ENCODE assay signal across 15 cellular contexts in the genomic region with DNA sequence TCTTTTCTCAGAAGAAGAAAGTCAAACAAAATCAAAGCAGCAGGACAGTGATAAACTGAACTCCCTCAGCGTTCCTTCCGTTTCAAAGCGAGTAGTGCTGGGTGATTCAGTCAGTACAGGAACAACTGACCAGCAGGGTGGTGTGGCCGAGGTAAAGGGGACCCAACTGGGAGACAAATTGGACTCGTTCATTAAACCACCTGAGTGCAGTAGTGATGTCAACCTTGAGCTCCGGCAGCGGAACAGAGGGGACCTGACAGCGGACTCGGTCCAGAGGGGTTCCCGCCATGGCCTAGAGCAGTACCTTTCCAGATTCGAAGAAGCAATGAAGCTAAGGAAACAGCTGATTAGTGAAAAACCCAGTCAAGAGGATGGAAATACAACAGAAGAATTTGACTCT. TPM values are rescaled to one million over a fixed set of nuclear protein-coding genes. Genes with fewer than 3 reads are reported as not detected.
DNase-seq lines count a peak whose midpoint lies in the region; ATAC-seq and TF ChIP-seq lines count a peak whose summit lies in the region.
"Had no signal": no experiment of that assay in that cellular context is flagged by ENCODE, and none has a peak within 500 bp of the region (broad histone marks: within the 10 kb centered on the region; RNA-seq: fewer than 3 reads in every experiment).

No MANE protein-coding gene starts in this region.

- no peak overlapping the region for H3K4me2 ChIP-seq in H9 (ENCODE audit: insufficient read depth, insufficient read length, low read length)
- H3K4me2 ChIP-seq in neural cell (ENCODE audit: low read length), result no peak overlapping the region

- peak overlapping the region; percentile 4 for H3K4me3 Mint-ChIP-seq in CD4-positive, alpha-beta T cell
- no peak overlapping the region for H3K4me3 Mint-ChIP-seq in H9
- H3K4me3 Mint-ChIP-seq in brain, result peak overlapping the region in 4 of 5 experiments; percentile 74 to 94 (median 76)

- intact Hi-C loops in CD4-positive, alpha-beta T cell (cut with DNase I, micrococcal nuclease), result no loop called here

- H4K5ac ChIP-seq in H9 (ENCODE audit: insufficient read length, low read depth, low read length), result no peak overlapping the region

- H3K36me3 Mint-ChIP-seq in CD4-positive, alpha-beta T cell (ENCODE audit: low read depth), result peaks cover 37% of the 10 kb centered on the region
- peaks cover 14 to 25% (median 19%) of the 10 kb centered on the region in 3 experiments; a peak in 5 of 7 replicates for H3K36me3 Mint-ChIP-seq in H9 (ENCODE audit: insufficient read depth in 1 of 3, low read depth in 3 of 3)
- H3K36me3 Mint-ChIP-seq in brain, result peaks cover 36% of the 10 kb centered on the region

- no peak overlapping the region for H2BK20ac ChIP-seq in H9 (ENCODE audit: low read depth, low read length, poor library complexity, severe bottlenecking)

- H3K79me1 ChIP-seq in H9 (ENCODE audit: insufficient read depth, low read depth, low read length, poor library complexity, severe bottlenecking), result peaks cover 4% of the 10 kb centered on the region

- no peaks in the 10 kb centered on the region for H3K4me1 ChIP-seq in H9 (ENCODE audit: insufficient read depth, low read length)

- H3K36me3 ChIP-seq in neural cell (ENCODE audit: insufficient read depth, low read length), result no peaks in the 10 kb centered on the region

- peaks cover 34% of the 10 kb centered on the region for H3K4me1 Mint-ChIP-seq in CD4-positive, alpha-beta T cell (ENCODE audit: low read depth)
- peaks cover 14 to 18% of the 10 kb centered on the region in 2 experiments for H3K4me1 Mint-ChIP-seq in H9
- peaks cover 43% of the 10 kb centered on the region for H3K4me1 Mint-ChIP-seq in brain

- no peak overlapping the region for H3K23ac ChIP-seq in H9 (ENCODE audit: insufficient read length, low read depth, low read length)

- H4K8ac ChIP-seq in H9 (replicated peaks; ENCODE audit: insufficient read length, low read depth, low read length), result no peak overlapping the region

- H3K9me2 ChIP-seq in neural cell (ENCODE audit: insufficient read depth, low read length), result no peaks in the 10 kb centered on the region

- H3T11ph ChIP-seq in H9 (ENCODE audit: low read length), result no peak overlapping the region

- no peak for ATAC-seq in CD4-positive, alpha-beta T cell (ENCODE audit: poor library complexity)
- ATAC-seq in HG02642 (IDR thresholded peaks at IDR 0.05; ENCODE audit: poor library complexity, unreplicated experiment) (no peak), GM21360 (IDR thresholded peaks at IDR 0.05; ENCODE audit: unreplicated experiment) (no peak)

- DNase-seq in CD4-positive, alpha-beta T cell, result no peak
- DNase-seq in H9, result no peak
- DNase-seq in caudate nucleus (lab: John Stamatoyannopoulos, UW), result no peak
- DNase-seq in effector CD4-positive, alpha-beta T cell, result no peak
- DNase-seq: ACHN; Calu3; CD4-positive, CD25-positive, alpha-beta regulatory T cell; DMS 273 treated with DMSO at 0.1 percent for 48 hours; GDM1; IMR-90 had no signal

- H4K20me1 ChIP-seq in H9 (ENCODE audit: control insufficient read depth, insufficient read depth, insufficient read length) (no peaks in the 10 kb centered on the region), neural cell (ENCODE audit: insufficient read depth) (no peaks in the 10 kb centered on the region)

- POLR2A ChIA-PET in CD4-positive, alpha-beta T cell (lab: Charles Lee), result interaction anchor here (0.6 to 3.8 kb wide), 3 partner anchors 17 to 164 kb away, joined by 3 to 48 read pairs (median 3); a partner anchor contains a TSS

- TF ChIP-seq EP300 in neural cell (conservative IDR thresholded peaks at IDR 0.05; ENCODE audit: poor library complexity, severe bottlenecking), result no peak

- TF ChIP-seq CTCF in CD4-positive, alpha-beta T cell (IDR thresholded peaks at IDR 0.05), result no peak
- TF ChIP-seq CTCF in H9 (conservative IDR thresholded peaks at IDR 0.05) (no peak), brain (conservative IDR thresholded peaks at IDR 0.05) (no peak), neural cell (IDR thresholded peaks at IDR 0.05; ENCODE audit: poor library complexity, severe bottlenecking) (no peak)

- no peak for TF ChIP-seq RAD21 in neural cell (conservative IDR thresholded peaks at IDR 0.05)

- H3K27me3 ChIP-seq in CD4-positive, alpha-beta T cell (ENCODE audit: control insufficient read depth, insufficient read depth, low read length), result no peaks in the 10 kb centered on the region
- H3K27me3 ChIP-seq in H9 (ENCODE audit: insufficient read depth, low read length) (no peaks in the 10 kb centered on the region), neural cell (ENCODE audit: insufficient read depth, low read depth, low read length) (no peaks in the 10 kb centered on the region)
- H3K27me3 ChIP-seq: BLaER1 treated with 17β-estradiol and CSF1 and Interleukin-3, amounts not matched to agents 10 nM and 100 nM had no signal

- no peak overlapping the region for H3K14ac ChIP-seq in H9 (ENCODE audit: insufficient read depth, low read length)

- no peak overlapping the region for H4K91ac ChIP-seq in H9 (ENCODE audit: insufficient read length, low read depth, low read length)

- no peaks in the 10 kb centered on the region for H3K9me3 ChIP-seq in CD4-positive, alpha-beta T cell (ENCODE audit: control insufficient read depth, low read length)
- H3K9me3 ChIP-seq in H9 (ENCODE audit: control insufficient read depth, low read depth, low read length) (no peaks in the 10 kb centered on the region), neural cell (ENCODE audit: low read length) (no peaks in the 10 kb centered on the region)
- H3K9me3 ChIP-seq: BLaER1 treated with 17β-estradiol and CSF1 and Interleukin-3, amounts not matched to agents 10 nM and 100 nM had no signal

- no peak overlapping the region for H2BK12ac ChIP-seq in H9 (ENCODE audit: insufficient read length, low read depth, low read length)

- no peak overlapping the region for H3K18ac ChIP-seq in H9 (ENCODE audit: insufficient read length, low read depth, low read length)

- H2BK120ac ChIP-seq in H9 (ENCODE audit: low read depth, low read length, poor library complexity, severe bottlenecking), result no peak overlapping the region

- H2BK5ac ChIP-seq in H9 (ENCODE audit: insufficient read length, low read length), result no peak overlapping the region

- peaks cover 7% of the 10 kb centered on the region for H3F3A ChIP-seq in neural cell (ENCODE audit: insufficient read depth, low read length, poor library complexity, severe bottlenecking)

- CTCF ChIA-PET in CD4-positive, alpha-beta T cell (lab: Charles Lee), result interaction anchor here (0.8 to 5.5 kb wide), 3 partner anchors 10 to 163 kb away, joined by 3 to 78 read pairs (median 6); a partner anchor contains a TSS

- H3K79me2 ChIP-seq in H9 (ENCODE audit: insufficient read depth, low read length) (peaks cover 2% of the 10 kb centered on the region; the same call in 1 of the 2 replicates), neural cell (replicated peaks; ENCODE audit: insufficient read depth, low read length) (peaks cover 35% of the 10 kb centered on the region)

- no peaks in the 10 kb centered on the region for H3K27me3 Mint-ChIP-seq in CD4-positive, alpha-beta T cell
- H3K27me3 Mint-ChIP-seq in H9 (ENCODE audit: low read depth) (no peaks in the 10 kb centered on the region), brain (peaks cover 11% of the 10 kb centered on the region)
- H3K27me3 Mint-ChIP-seq: CD4-positive, CD25-positive, alpha-beta regulatory T cell had no signal

- H3K9me3 Mint-ChIP-seq in CD4-positive, alpha-beta T cell, result no peaks in the 10 kb centered on the region
- H3K9me3 Mint-ChIP-seq in H9, result no peaks in the 10 kb centered on the region
- peaks cover 0 to 3% (median 0%) of the 10 kb centered on the region in 5 experiments for H3K9me3 Mint-ChIP-seq in brain
- H3K9me3 Mint-ChIP-seq: CD4-positive, CD25-positive, alpha-beta regulatory T cell had no signal

- no peak overlapping the region for H3K4ac ChIP-seq in H9 (ENCODE audit: low read depth, low read length)

- no peak overlapping the region for H2BK15ac ChIP-seq in H9 (ENCODE audit: low read depth, low read length)

- H3K27ac ChIP-seq in CD4-positive, alpha-beta T cell (ENCODE audit: low read depth, low read length), result no peak overlapping the region
- H3K27ac ChIP-seq in H9 (ENCODE audit: insufficient read length, low read depth, low read length) (no peak overlapping the region), neural cell (ENCODE audit: low read length) (no peak overlapping the region), caudate nucleus (ENCODE audit: low read depth, low read length) (no peak overlapping the region)
- H3K27ac ChIP-seq: BLaER1 treated with 17β-estradiol and CSF1 and Interleukin-3, amounts not matched to agents 10 nM and 100 nM had no signal

- H2AK5ac ChIP-seq in H9 (ENCODE audit: insufficient read length, low read length), result no peak overlapping the region

- H3K23me2 ChIP-seq in H9 (ENCODE audit: insufficient read length, low read depth, low read length, poor library complexity, severe bottlenecking), result peaks cover 7% of the 10 kb centered on the region

- no CpG with 5 or more reads among the region's 11 CpGs for WGBS in H9 (ENCODE audit: extremely low coverage, insufficient read length, low lambda C conversion rate)

- no peak overlapping the region for H3K56ac ChIP-seq in H9 (ENCODE audit: insufficient read length, low read depth, low read length)

- H3K4me3 ChIP-seq in neural cell (ENCODE audit: low read length), result peak overlapping the region; percentile 74

- H2AFZ ChIP-seq in H9 (ENCODE audit: low read length) (no peak overlapping the region), neural cell (ENCODE audit: low read depth, low read length) (no peak overlapping the region)

- no peak overlapping the region for H3K9ac ChIP-seq in H9 (ENCODE audit: extremely low read depth, insufficient read length, low read length)
- H3K9ac ChIP-seq in neural cell (ENCODE audit: low read length), result no peak overlapping the region

- H3K27ac Mint-ChIP-seq in CD4-positive, alpha-beta T cell, result no peak overlapping the region
- H3K27ac Mint-ChIP-seq in H9 (peak overlapping the region in 2 of 3 experiments; percentile 51 to 63; a peak in 2 of 7 replicates), brain (no peak overlapping the region)
- H3K27ac Mint-ChIP-seq: CD4-positive, CD25-positive, alpha-beta regulatory T cell had no signal

RNA-seq across cellular contexts. Expression of a gene that starts 2.7 kb away (rescaled TPM):
- 10 to 100 TPM; 49.3 to 51.1 TPM for total RNA-seq in CD4-positive, alpha-beta T cell
- total RNA-seq in H9 (2021), result 33.1 and 34.5 TPM in 2 replicates
- 38.4 TPM for polyA plus RNA-seq in brain (ENCODE audit: insufficient read depth, low read depth, low replicate concordance)
- 79.0 and 104 TPM in 2 replicates for polyA plus RNA-seq in neural cell
- 61.7 and 63.1 TPM in 2 replicates for polyA minus RNA-seq in neural cell

RNA-seq across cellular contexts. Expression of a gene that starts 17.5 kb away (rescaled TPM):
- total RNA-seq in CD4-positive, alpha-beta T cell, result 10 to 100 TPM; 35.5 to 35.8 TPM
- 90.3 and 93.8 TPM in 2 replicates for total RNA-seq in H9 (2021)
- 36.0 TPM for polyA plus RNA-seq in brain (ENCODE audit: insufficient read depth, low read depth, low replicate concordance)
- 37.0 and 46.8 TPM in 2 replicates for polyA plus RNA-seq in neural cell
- 47.5 and 55.2 TPM in 2 replicates for polyA minus RNA-seq in neural cell

Comparison
In these comparisons a context has a peak if more than half of its experiments do, and no peak if none do; other contexts are left out.
1. H3K27ac Mint-ChIP-seq: peak in H9 (2 of 3); none in CD4-positive, alpha-beta T cell (single experiment) and brain (0 of 5).
2. H3K4me3 Mint-ChIP-seq: peak in CD4-positive, alpha-beta T cell (single experiment) and brain (4 of 5); none in H9 (0 of 2).